In the genomic region with DNA sequence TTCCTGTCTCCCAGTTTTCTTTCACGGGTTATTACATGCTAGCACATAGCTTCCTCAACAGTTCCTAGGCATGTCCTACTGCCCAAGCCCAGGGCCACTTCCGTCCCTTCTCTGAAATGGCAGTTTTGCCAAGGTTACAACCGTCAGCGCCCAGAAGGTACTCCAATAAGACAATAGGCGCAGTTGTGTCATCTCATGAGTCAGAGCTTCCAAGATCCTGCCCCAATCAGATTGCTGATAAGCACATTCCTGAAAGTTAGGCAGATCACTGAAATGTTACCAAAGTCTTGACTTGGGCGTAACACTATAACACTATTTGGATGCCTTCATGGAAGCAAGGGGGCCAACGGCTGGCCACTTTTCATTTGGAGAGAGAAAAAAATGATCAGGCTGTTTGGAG, we compare ENCODE assay signal across 34 cellular contexts. TPM values are rescaled to one million over a fixed set of nuclear protein-coding genes. Genes with fewer than 3 reads are reported as not detected.
DNase-seq lines count a peak whose midpoint lies in the region; ATAC-seq, FAIRE-seq and TF ChIP-seq lines count a peak whose summit lies in the region.
"Had no signal": no experiment of that assay in that cellular context is flagged by ENCODE, and none has a peak within 500 bp of the region (broad histone marks: within the 10 kb centered on the region; RNA-seq: fewer than 3 reads in every experiment).

No MANE protein-coding gene starts in this region.

- H3K27me3 Mint-ChIP-seq in stimulated activated memory B cell treated with anti-CD40 and anti-IgM and Interleukin-4, amounts not matched to agents 10 μg/mL and 1 μg/mL and 100 μg/mL, for 72 hours, result no peaks in the 10 kb centered on the region
- H3K27me3 Mint-ChIP-seq in endothelial cell (ENCODE audit: unreplicated experiment), result no peaks in the 10 kb centered on the region
- H3K27me3 Mint-ChIP-seq: activated CD4-positive, alpha-beta T cell treated with anti-CD3 and anti-CD28 coated beads, Interleukin-2, amount 10 ng/mL, durations not matched to agents 7 days and 5 days; activated naive CD8-positive, alpha-beta T cell treated with anti-CD3 and anti-CD28 coated beads for 36 hours; central memory CD8-positive, alpha-beta T cell had no signal

- TF ChIP-seq CTCF in HepG2 (CRISPR knock-in tag; IDR thresholded peaks at IDR 0.05) (no peak), right lobe of liver (IDR thresholded peaks at IDR 0.05) (no peak), fibroblast of the aortic adventitia (IDR thresholded peaks at IDR 0.05; ENCODE audit: insufficient read depth, low read length) (no peak), endothelial cell (IDR thresholded peaks at IDR 0.05; ENCODE audit: unreplicated experiment) (no peak)

- no peaks in the 10 kb centered on the region for H3K79me2 ChIP-seq in HepG2 (ENCODE audit: insufficient read depth, low read length)
- H3K79me2 ChIP-seq: parathyroid adenoma had no signal

- H3K4me3 Mint-ChIP-seq in stimulated activated memory B cell treated with anti-CD40 and anti-IgM and Interleukin-4, amounts not matched to agents 10 μg/mL and 1 μg/mL and 100 μg/mL, for 72 hours, result no peak overlapping the region
- no peak overlapping the region for H3K4me3 Mint-ChIP-seq in endothelial cell (ENCODE audit: unreplicated experiment)
- H3K4me3 Mint-ChIP-seq: activated CD4-positive, alpha-beta T cell treated with anti-CD3 and anti-CD28 coated beads, Interleukin-2, amount 10 ng/mL, durations not matched to agents 7 days and 5 days; activated naive CD8-positive, alpha-beta T cell treated with anti-CD3 and anti-CD28 coated beads for 36 hours; central memory CD8-positive, alpha-beta T cell; neural progenitor cell had no signal

- H3K4me1 ChIP-seq in HepG2 (ENCODE audit: insufficient read depth, low read length), result peaks cover 9% of the 10 kb centered on the region; the same call in 1 of the 2 replicates
- H3K4me1 ChIP-seq in right lobe of liver, result peaks cover 0 to 33% (median 3%) of the 10 kb centered on the region in 4 donors
- H3K4me1 ChIP-seq: neural progenitor cell, parathyroid adenoma, upper lobe of right lung had no signal

- TF ChIP-seq POLR2A in HepG2 (IDR thresholded peaks at IDR 0.05; ENCODE audit: insufficient read depth in 1 of 2, low read depth in 2 of 2, low read length in 2 of 2), result no peak
- TF ChIP-seq POLR2A in right lobe of liver (IDR thresholded peaks at IDR 0.05), result no peak

- POLR2A ChIA-PET in HepG2 (lab: Yijun Ruan, JAX), result no interaction called here

- H3K27me3 ChIP-seq in HepG2 (ENCODE audit: control insufficient read depth in 1 of 2, insufficient read depth in 2 of 2, low read length in 2 of 2) (peaks cover 0 to 3% of the 10 kb centered on the region in 2 experiments; a peak in 1 of 5 replicates), right lobe of liver (no peaks in the 10 kb centered on the region), H7 (ENCODE audit: control insufficient read depth, insufficient read depth, low read length) (no peaks in the 10 kb centered on the region)
- H3K27me3 ChIP-seq: neural progenitor cell, suprapubic skin, upper lobe of right lung had no signal

- H4K20me1 ChIP-seq in HepG2 (ENCODE audit: insufficient read depth, low read length), result no peaks in the 10 kb centered on the region

- no peak for TF ChIP-seq EP300 in HepG2 (IDR thresholded peaks at IDR 0.05; ENCODE audit: low read depth in 2 of 2, low read length in 2 of 2)
- no peak for TF ChIP-seq EP300 in HepG2 (CRISPR knock-in tag; IDR thresholded peaks at IDR 0.05; ENCODE audit: borderline replicate concordance)

- CTCF ChIA-PET in HepG2 (lab: Yijun Ruan, JAX; ENCODE audit: low intra/inter-chr PET ratio, low total read pairs), result no interaction called here

- no peak for FAIRE-seq in HepG2 (lab: Jason Lieb, UNC)
- FAIRE-seq: A204.1, small intestine had no signal

- in situ Hi-C loops in HepG2 (cut with HindIII; ENCODE audit: extremely low pct_ligation_motif_present, low pct_unique_long_range_greater_than_20kb), result no loop called here

- H3K27ac Mint-ChIP-seq in stimulated activated memory B cell treated with anti-CD40 and anti-IgM and Interleukin-4, amounts not matched to agents 10 μg/mL and 1 μg/mL and 100 μg/mL, for 72 hours, result no peak overlapping the region
- no peak overlapping the region for H3K27ac Mint-ChIP-seq in endothelial cell (ENCODE audit: unreplicated experiment)
- H3K27ac Mint-ChIP-seq: activated CD4-positive, alpha-beta T cell treated with anti-CD3 and anti-CD28 coated beads, Interleukin-2, amount 10 ng/mL, durations not matched to agents 7 days and 5 days; activated naive CD8-positive, alpha-beta T cell treated with anti-CD3 and anti-CD28 coated beads for 36 hours; neural progenitor cell had no signal

- no peak overlapping the region for H3K27ac ChIP-seq in HepG2 (ENCODE audit: extremely low read length, insufficient read depth, low read length)
- H3K27ac ChIP-seq in right lobe of liver, result no peak overlapping the region
- H3K27ac ChIP-seq: neural progenitor cell, parathyroid adenoma, suprapubic skin, upper lobe of right lung had no signal

- no peak for TF ChIP-seq RAD21 in HepG2 (CRISPR knock-in tag; IDR thresholded peaks at IDR 0.05)

- BruUV-seq in HepG2 (replicated peaks; lab: Mats Ljungman, UMichigan), result no TSS peak

- H3K36me3 Mint-ChIP-seq in stimulated activated memory B cell treated with anti-CD40 and anti-IgM and Interleukin-4, amounts not matched to agents 10 μg/mL and 1 μg/mL and 100 μg/mL, for 72 hours, result no peaks in the 10 kb centered on the region
- no peaks in the 10 kb centered on the region for H3K36me3 Mint-ChIP-seq in endothelial cell (ENCODE audit: low read depth, unreplicated experiment)
- H3K36me3 Mint-ChIP-seq: activated naive CD8-positive, alpha-beta T cell treated with anti-CD3 and anti-CD28 coated beads for 36 hours; neural progenitor cell had no signal

- 31% methylated on average over 7 of the region's 7 CpGs for WGBS in HepG2 (ENCODE audit: low lambda C conversion rate)
- WGBS in right lobe of liver (ENCODE audit: insufficient coverage, low coverage, low lambda C conversion rate, missing lambda C conversion rate), result 79% methylated on average over 7 of the region's 7 CpGs

- H3K4me1 Mint-ChIP-seq in stimulated activated memory B cell treated with anti-CD40 and anti-IgM and Interleukin-4, amounts not matched to agents 10 μg/mL and 1 μg/mL and 100 μg/mL, for 72 hours, result no peaks in the 10 kb centered on the region
- peaks cover 13% of the 10 kb centered on the region for H3K4me1 Mint-ChIP-seq in endothelial cell (ENCODE audit: unreplicated experiment)
- H3K4me1 Mint-ChIP-seq: activated naive CD8-positive, alpha-beta T cell treated with anti-CD3 and anti-CD28 coated beads for 36 hours; neural progenitor cell had no signal

- H3K9me3 ChIP-seq in HepG2 (ENCODE audit: low read length), result no peaks in the 10 kb centered on the region
- H3K9me3 ChIP-seq in right lobe of liver, result no peaks in the 10 kb centered on the region
- H3K9me3 ChIP-seq: suprapubic skin, upper lobe of right lung had no signal

- intact Hi-C loops in HepG2 (cut with micrococcal nuclease; ENCODE audit: unreplicated experiment) (no loop called here), right lobe of liver (cut with DNase I) (loop anchor here (10.0 kb wide), 2 partner anchors 194 to 434 kb away; no protein-coding TSS in a partner anchor)

- H3K9me3 Mint-ChIP-seq in stimulated activated memory B cell treated with anti-CD40 and anti-IgM and Interleukin-4, amounts not matched to agents 10 μg/mL and 1 μg/mL and 100 μg/mL, for 72 hours, result no peaks in the 10 kb centered on the region
- H3K9me3 Mint-ChIP-seq in endothelial cell (ENCODE audit: unreplicated experiment), result no peaks in the 10 kb centered on the region
- H3K9me3 Mint-ChIP-seq: activated CD4-positive, alpha-beta T cell treated with anti-CD3 and anti-CD28 coated beads, Interleukin-2, amount 10 ng/mL, durations not matched to agents 7 days and 5 days; activated naive CD8-positive, alpha-beta T cell treated with anti-CD3 and anti-CD28 coated beads for 36 hours; central memory CD8-positive, alpha-beta T cell; neural progenitor cell had no signal

- H3K9ac ChIP-seq in HepG2 (ENCODE audit: insufficient read depth, low read depth, low read length), result no peak overlapping the region
- H3K9ac ChIP-seq: neural progenitor cell, parathyroid adenoma had no signal

- no peak overlapping the region for H3K4me2 ChIP-seq in HepG2 (ENCODE audit: low read depth, low read length)
- H3K4me2 ChIP-seq: neural progenitor cell had no signal

- DNase-seq in HepG2 (ENCODE audit: low spot score), result no peak
- DNase-seq in right lobe of liver, result no peak
- peak; percentile 30 for DNase-seq in astrocyte of the hippocampus (ENCODE audit: low read depth, low spot score)
- peak; percentile 65 for DNase-seq in fibroblast of the aortic adventitia (ENCODE audit: low read depth)
- DNase-seq in H7, result no peak
- no peak for DNase-seq in endothelial cell (ENCODE audit: low spot score)
- DNase-seq: activated CD4-positive, alpha-beta T cell treated with anti-CD3 and anti-CD28 coated beads, Interleukin-2, amount 10 ng/mL, durations not matched to agents 7 days and 5 days; activated gamma-delta T cell; activated naive CD8-positive, alpha-beta T cell treated with anti-CD3 and anti-CD28 coated beads for 36 hours; activated T-cell treated with anti-CD3 and anti-CD28 coated beads, Interleukin-2, amount 50 U/mL, for 1 hour; aorta; Calu3; glutamatergic neuron; KBM-7; mesenchymal stem cell; MM.1S; NCI-H1417; NCI-H2029; NCI-H526 treated with DMSO at 0.1 percent for 48 hours; NK-92 treated with Interleukin-12 subunit alpha and Interleukin-12 subunit beta, amount 100 ng/mL, for 24 hours; SHP77 treated with DMSO at 0.1 percent for 48 hours; small intestine; stimulated activated naive CD4-positive, alpha-beta T cell treated with Interleukin-2 at 50 U/mL for 16 hours; T-helper 9 cell; upper lobe of right lung had no signal

- no peak for ATAC-seq in HepG2
- ATAC-seq in right lobe of liver, result no peak
- no peak for ATAC-seq in GM19023 (IDR thresholded peaks at IDR 0.05; ENCODE audit: unreplicated experiment)
- ATAC-seq in stimulated activated memory B cell treated with anti-CD40 and anti-IgM and Interleukin-4, amounts not matched to agents 10 μg/mL and 1 μg/mL and 100 μg/mL, for 72 hours, result no peak
- ATAC-seq: upper lobe of right lung had no signal

- no peak overlapping the region for H2AFZ ChIP-seq in HepG2 (ENCODE audit: low read length)
- H2AFZ ChIP-seq: neural progenitor cell, parathyroid adenoma had no signal

- no peaks in the 10 kb centered on the region for H3K36me3 ChIP-seq in HepG2 (replicated peaks in 1 of 2; ENCODE audit: control insufficient read depth in 1 of 2, insufficient read depth in 2 of 2, low read length in 2 of 2)
- H3K36me3 ChIP-seq in right lobe of liver, result no peaks in the 10 kb centered on the region
- H3K36me3 ChIP-seq in H7 (replicated peaks; ENCODE audit: control insufficient read depth, insufficient read depth, low read length), result no peaks in the 10 kb centered on the region
- H3K36me3 ChIP-seq: neural progenitor cell, suprapubic skin, upper lobe of right lung had no signal

- H3K4me3 ChIP-seq in HepG2 (replicated peaks in 1 of 3; ENCODE audit: insufficient read depth in 1 of 3, low read depth in 2 of 3, low read length in 3 of 3) (no peak overlapping the region), right lobe of liver (no peak overlapping the region), fibroblast of the aortic adventitia (ENCODE audit: low read depth, low read length) (no peak overlapping the region), H7 (ENCODE audit: insufficient read depth, low read depth, low read length) (no peak overlapping the region)
- H3K4me3 ChIP-seq: neural progenitor cell, suprapubic skin, upper lobe of right lung had no signal

RNA-seq across cellular contexts. Expression of gene GKN2, which starts 34.2 kb away (rescaled TPM):
- total RNA-seq in HepG2 (2016; rRNA removed; fragmentation: Illumina TruSeq; extraction: Trizol) (not detected in 2 replicates), right lobe of liver (not detected), fibroblast of the aortic adventitia (ENCODE audit: low replicate concordance) (not detected in 2 replicates), endothelial cell (ENCODE audit: unreplicated experiment) (0.36 TPM)
- total RNA-seq in HepG2 (2016; cell fraction: cytosol; rRNA removed; fragmentation: Illumina TruSeq; extraction: Trizol; ENCODE audit: low read depth), result not detected in 2 replicates
- not detected in 2 replicates for total RNA-seq in HepG2 (2016; cell fraction: insoluble cytoplasmic fraction; rRNA removed; fragmentation: Illumina TruSeq; extraction: Trizol)
- not detected in 2 replicates for total RNA-seq in HepG2 (2016; cell fraction: membrane; rRNA removed; fragmentation: Illumina TruSeq; extraction: Trizol)
- not detected in 2 replicates for total RNA-seq in HepG2 (2016; cell fraction: nucleus; rRNA removed; fragmentation: Illumina TruSeq; extraction: Trizol)
- not detected in 2 replicates for polyA plus RNA-seq in HepG2 (2011; rRNA removed)
- not detected in 2 replicates for polyA plus RNA-seq in HepG2 (2011; cell fraction: cytosol; rRNA removed)
- polyA plus RNA-seq in HepG2 (2011; cell fraction: nucleus; rRNA removed), result not detected in 2 replicates
- not detected in 2 replicates for polyA plus RNA-seq in HepG2 (2012)
- polyA plus RNA-seq in HepG2 (2016; cell fraction: cytosol; fragmentation: Illumina TruSeq; extraction: Trizol; ENCODE audit: low read depth), result not detected in 2 replicates
- polyA plus RNA-seq in HepG2 (2016; cell fraction: insoluble cytoplasmic fraction; fragmentation: Illumina TruSeq; extraction: Trizol; ENCODE audit: low read depth), result not detected in 2 replicates
- polyA plus RNA-seq in HepG2 (2016; cell fraction: membrane; fragmentation: Illumina TruSeq; extraction: Trizol; ENCODE audit: low read depth), result not detected in 2 replicates
- polyA plus RNA-seq in HepG2 (2016; cell fraction: nucleus; fragmentation: Illumina TruSeq; extraction: Trizol; ENCODE audit: insufficient read depth, low read depth), result not detected in 2 replicates
- not detected in 2 replicates for polyA minus RNA-seq in HepG2 (2011; rRNA and poly(A)+ RNA removed; ENCODE audit: low replicate concordance)
- not detected in 2 replicates for polyA minus RNA-seq in HepG2 (2011; cell fraction: cytosol; rRNA and poly(A)+ RNA removed)
- polyA minus RNA-seq in HepG2 (2011; cell fraction: nucleus; rRNA and poly(A)+ RNA removed), result not detected in 2 replicates
- total RNA-seq in H7 (2014; rRNA removed; shearing (Covaris generic)), result not detected in 2 replicates
- total RNA-seq: activated CD4-positive, alpha-beta T cell treated with anti-CD3 and anti-CD28 coated beads, Interleukin-2, amount 10 ng/mL, durations not matched to agents 7 days and 5 days; activated naive CD8-positive, alpha-beta T cell treated with anti-CD3 and anti-CD28 coated beads for 36 hours; aorta; Calu3; dermis microvascular lymphatic vessel endothelial cell; myocyte; suprapubic skin had no signal

RNA-seq across cellular contexts. Expression of gene BMP10, which starts 47.3 kb away (rescaled TPM):
- total RNA-seq in HepG2 (2016; rRNA removed; fragmentation: Illumina TruSeq; extraction: Trizol) (not detected in 2 replicates), right lobe of liver (10 to 100 TPM in 1 of 6 experiments, 1 to 10 TPM in 5; 4.0 to 15.4 (median 6.0) TPM), fibroblast of the aortic adventitia (ENCODE audit: low replicate concordance) (not detected in 2 replicates), endothelial cell (ENCODE audit: unreplicated experiment) (not detected)
- total RNA-seq in HepG2 (2016; cell fraction: cytosol; rRNA removed; fragmentation: Illumina TruSeq; extraction: Trizol; ENCODE audit: low read depth), result not detected in 2 replicates
- total RNA-seq in HepG2 (2016; cell fraction: insoluble cytoplasmic fraction; rRNA removed; fragmentation: Illumina TruSeq; extraction: Trizol), result not detected in 2 replicates
- total RNA-seq in HepG2 (2016; cell fraction: membrane; rRNA removed; fragmentation: Illumina TruSeq; extraction: Trizol), result not detected in 2 replicates
- not detected in 2 replicates for total RNA-seq in HepG2 (2016; cell fraction: nucleus; rRNA removed; fragmentation: Illumina TruSeq; extraction: Trizol)
- not detected in 2 replicates for polyA plus RNA-seq in HepG2 (2011; rRNA removed)
- polyA plus RNA-seq in HepG2 (2011; cell fraction: cytosol; rRNA removed), result not detected in 2 replicates
- not detected in 2 replicates for polyA plus RNA-seq in HepG2 (2011; cell fraction: nucleus; rRNA removed)
- not detected in 2 replicates for polyA plus RNA-seq in HepG2 (2012)
- polyA plus RNA-seq in HepG2 (2016; cell fraction: cytosol; fragmentation: Illumina TruSeq; extraction: Trizol; ENCODE audit: low read depth), result not detected in 2 replicates
- polyA plus RNA-seq in HepG2 (2016; cell fraction: insoluble cytoplasmic fraction; fragmentation: Illumina TruSeq; extraction: Trizol; ENCODE audit: low read depth), result not detected in 2 replicates
- not detected in 2 replicates for polyA plus RNA-seq in HepG2 (2016; cell fraction: membrane; fragmentation: Illumina TruSeq; extraction: Trizol; ENCODE audit: low read depth)
- polyA plus RNA-seq in HepG2 (2016; cell fraction: nucleus; fragmentation: Illumina TruSeq; extraction: Trizol; ENCODE audit: insufficient read depth, low read depth), result not detected in 2 replicates
- polyA minus RNA-seq in HepG2 (2011; rRNA and poly(A)+ RNA removed; ENCODE audit: low replicate concordance), result not detected in 2 replicates
- not detected in 2 replicates for polyA minus RNA-seq in HepG2 (2011; cell fraction: cytosol; rRNA and poly(A)+ RNA removed)
- polyA minus RNA-seq in HepG2 (2011; cell fraction: nucleus; rRNA and poly(A)+ RNA removed), result not detected in 2 replicates
- not detected in 2 replicates for total RNA-seq in H7 (2014; rRNA removed; shearing (Covaris generic))
- total RNA-seq: activated CD4-positive, alpha-beta T cell treated with anti-CD3 and anti-CD28 coated beads, Interleukin-2, amount 10 ng/mL, durations not matched to agents 7 days and 5 days; activated naive CD8-positive, alpha-beta T cell treated with anti-CD3 and anti-CD28 coated beads for 36 hours; aorta; Calu3; dermis microvascular lymphatic vessel endothelial cell; suprapubic skin had no signal
- polyA plus RNA-seq: aorta, small intestine had no signal

RNA-seq across cellular contexts. Expression of gene GKN1, which starts 55.9 kb away (rescaled TPM):
- not detected in 2 replicates for total RNA-seq in HepG2 (2016; rRNA removed; fragmentation: Illumina TruSeq; extraction: Trizol)
- not detected in 2 replicates for total RNA-seq in HepG2 (2016; cell fraction: cytosol; rRNA removed; fragmentation: Illumina TruSeq; extraction: Trizol; ENCODE audit: low read depth)
- total RNA-seq in HepG2 (2016; cell fraction: insoluble cytoplasmic fraction; rRNA removed; fragmentation: Illumina TruSeq; extraction: Trizol), result not detected in 2 replicates
- total RNA-seq in HepG2 (2016; cell fraction: membrane; rRNA removed; fragmentation: Illumina TruSeq; extraction: Trizol), result not detected in 2 replicates
- total RNA-seq in HepG2 (2016; cell fraction: nucleus; rRNA removed; fragmentation: Illumina TruSeq; extraction: Trizol), result not detected in 2 replicates
- not detected in 2 replicates for polyA plus RNA-seq in HepG2 (2011; rRNA removed)
- not detected in 2 replicates for polyA plus RNA-seq in HepG2 (2011; cell fraction: cytosol; rRNA removed)
- polyA plus RNA-seq in HepG2 (2011; cell fraction: nucleus; rRNA removed), result not detected in 2 replicates
- not detected in 2 replicates for polyA plus RNA-seq in HepG2 (2012)
- polyA plus RNA-seq in HepG2 (2016; cell fraction: cytosol; fragmentation: Illumina TruSeq; extraction: Trizol; ENCODE audit: low read depth), result not detected in 2 replicates
- polyA plus RNA-seq in HepG2 (2016; cell fraction: insoluble cytoplasmic fraction; fragmentation: Illumina TruSeq; extraction: Trizol; ENCODE audit: low read depth), result not detected in 2 replicates
- not detected in 2 replicates for polyA plus RNA-seq in HepG2 (2016; cell fraction: membrane; fragmentation: Illumina TruSeq; extraction: Trizol; ENCODE audit: low read depth)
- not detected in 2 replicates for polyA plus RNA-seq in HepG2 (2016; cell fraction: nucleus; fragmentation: Illumina TruSeq; extraction: Trizol; ENCODE audit: insufficient read depth, low read depth)
- not detected in 2 replicates for polyA minus RNA-seq in HepG2 (2011; rRNA and poly(A)+ RNA removed; ENCODE audit: low replicate concordance)
- not detected in 2 replicates for polyA minus RNA-seq in HepG2 (2011; cell fraction: cytosol; rRNA and poly(A)+ RNA removed)
- polyA minus RNA-seq in HepG2 (2011; cell fraction: nucleus; rRNA and poly(A)+ RNA removed), result not detected in 2 replicates
- total RNA-seq in right lobe of liver, result not detected
- total RNA-seq in fibroblast of the aortic adventitia (ENCODE audit: low replicate concordance), result not detected in 2 replicates
- not detected in 2 replicates for total RNA-seq in H7 (2014; rRNA removed; shearing (Covaris generic))
- not detected for total RNA-seq in endothelial cell (ENCODE audit: unreplicated experiment)
- total RNA-seq: activated CD4-positive, alpha-beta T cell treated with anti-CD3 and anti-CD28 coated beads, Interleukin-2, amount 10 ng/mL, durations not matched to agents 7 days and 5 days; activated naive CD8-positive, alpha-beta T cell treated with anti-CD3 and anti-CD28 coated beads for 36 hours; aorta; Calu3; dermis microvascular lymphatic vessel endothelial cell; myocyte; suprapubic skin; upper lobe of right lung had no signal

Comparison
In these comparisons a context has a peak if more than half of its experiments do, and no peak if none do; other contexts are left out.
1. DNase-seq: peak in astrocyte of the hippocampus (single experiment) and fibroblast of the aortic adventitia (single experiment); none in HepG2 (single experiment), right lobe of liver (0 of 3), H7 (single experiment) and endothelial cell (single experiment).